ENCODE assay signal across 21 cellular contexts in the genomic region with DNA sequence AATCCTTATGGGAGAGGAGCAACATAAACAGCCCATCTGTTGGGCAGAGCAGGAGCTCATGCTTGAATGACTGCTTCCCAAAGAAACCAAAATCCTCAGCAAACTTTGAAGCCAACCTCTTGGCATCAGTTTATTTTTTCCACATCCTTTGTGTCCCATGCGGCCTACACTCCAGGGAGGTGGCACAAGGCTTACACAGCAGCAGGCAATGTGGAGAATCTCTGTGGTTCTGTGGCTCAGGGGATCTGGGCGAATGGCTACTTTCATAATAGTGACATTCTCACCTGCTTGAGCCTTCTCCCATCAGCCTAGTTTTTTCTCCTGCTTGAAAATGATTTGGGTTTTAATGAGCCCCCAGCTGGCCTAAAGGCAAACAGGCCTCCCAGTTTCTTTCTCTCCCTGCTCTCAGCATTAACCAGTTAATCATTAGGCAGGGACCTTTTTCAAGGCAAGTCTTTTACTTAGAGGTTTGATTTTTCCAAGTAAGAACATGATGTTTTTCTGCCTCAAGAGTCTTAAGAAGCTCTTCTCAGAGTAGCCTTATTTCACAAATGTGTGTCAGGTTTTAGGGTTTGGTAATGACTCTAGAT.
DNase-seq lines count a peak whose midpoint lies in the region; ATAC-seq and TF ChIP-seq lines count a peak whose summit lies in the region.
"Had no signal": no experiment of that assay in that cellular context is flagged by ENCODE, and none has a peak within 500 bp of the region (broad histone marks: within the 10 kb centered on the region; RNA-seq: fewer than 3 reads in every experiment).

No MANE protein-coding gene starts in this region.

- H3K9me3 Mint-ChIP-seq in naive thymus-derived CD8-positive, alpha-beta T cell, result peaks cover 0 to 14% (median 7%) of the 10 kb centered on the region in 9 donors
- H3K9me3 Mint-ChIP-seq: H9 had no signal

- TF ChIP-seq CTCF in esophagus muscularis mucosa (IDR thresholded peaks at IDR 0.05) (no peak), thyroid gland (IDR thresholded peaks at IDR 0.05) (no peak)

- H3K27me3 Mint-ChIP-seq in naive thymus-derived CD8-positive, alpha-beta T cell, result peaks cover 5 to 28% (median 13%) of the 10 kb centered on the region in 5 donors

- H3K36me3 ChIP-seq in esophagus muscularis mucosa (no peaks in the 10 kb centered on the region), thyroid gland (no peaks in the 10 kb centered on the region)
- H3K36me3 ChIP-seq: BLaER1, SJSA1 had no signal

- peaks cover 0 to 10% (median 3%) of the 10 kb centered on the region in 3 donors for H3K36me3 Mint-ChIP-seq in naive thymus-derived CD8-positive, alpha-beta T cell

- no peaks in the 10 kb centered on the region for H3K4me1 Mint-ChIP-seq in naive thymus-derived CD8-positive, alpha-beta T cell

- no peak for TF ChIP-seq POLR2A in esophagus muscularis mucosa (IDR thresholded peaks at IDR 0.05; ENCODE audit: low read depth)
- TF ChIP-seq POLR2A in thyroid gland (IDR thresholded peaks at IDR 0.05), result no peak

- POLR2A ChIA-PET in naive thymus-derived CD8-positive, alpha-beta T cell (lab: Charles Lee), result no interaction called here

- H3K27ac ChIP-seq in esophagus muscularis mucosa (replicated peaks in 1 of 4), result no peak overlapping the region
- H3K27ac ChIP-seq in thyroid gland, result peak overlapping the region in 2 of 3 donors; percentile 30 to 32
- H3K27ac ChIP-seq: 22Rv1, BLaER1, SJSA1 had no signal

- H3K4me3 Mint-ChIP-seq in naive thymus-derived CD8-positive, alpha-beta T cell, result no peak overlapping the region
- H3K4me3 Mint-ChIP-seq: CD4-positive, alpha-beta T cell; H9; HFFc6 had no signal

- H3K27ac Mint-ChIP-seq in naive thymus-derived CD8-positive, alpha-beta T cell, result no peak overlapping the region
- H3K27ac Mint-ChIP-seq: CD4-positive, alpha-beta T cell; H9; HFFc6 had no signal

- ATAC-seq in naive thymus-derived CD8-positive, alpha-beta T cell, result no peak
- ATAC-seq: Right ventricle myocardium inferior had no signal

- H3K9me3 ChIP-seq in esophagus muscularis mucosa, result no peaks in the 10 kb centered on the region
- no peaks in the 10 kb centered on the region for H3K9me3 ChIP-seq in thyroid gland
- H3K9me3 ChIP-seq: SJSA1 had no signal

- H3K4me1 ChIP-seq in esophagus muscularis mucosa (no peaks in the 10 kb centered on the region), thyroid gland (peaks cover 11% of the 10 kb centered on the region in 2 donors)
- H3K4me1 ChIP-seq: BLaER1 had no signal

- no peak for TF ChIP-seq EP300 in esophagus muscularis mucosa (IDR thresholded peaks at IDR 0.05)

- 68% methylated on average over 2 of the region's 2 CpGs for WGBS in esophagus muscularis mucosa
- 43 to 56% methylated on average over 2 of the region's 2 CpGs for WGBS in thyroid gland, 2 donors

- intact Hi-C loops in esophagus muscularis mucosa (cut with DNase I), result no loop called here
- intact Hi-C loops in thyroid gland (cut with DNase I), result no loop called here

- H3K4me3 ChIP-seq in esophagus muscularis mucosa, result no peak overlapping the region
- no peak overlapping the region for H3K4me3 ChIP-seq in thyroid gland (replicated peaks in 1 of 3)
- H3K4me3 ChIP-seq: BLaER1, SJSA1 had no signal

- DNase-seq in DMS 273 (lab: John Stamatoyannopoulos, UW; ENCODE audit: unreplicated experiment), result peak; percentile 64
- DNase-seq in DMS 273 treated with DMSO at 0.1 percent for 48 hours (lab: John Stamatoyannopoulos, UW), result no peak
- peak; percentile 55 for DNase-seq in esophagus muscularis mucosa (ENCODE audit: extremely low spot score)
- peak; percentile 90 for DNase-seq in myocyte (ENCODE audit: low read depth)
- DNase-seq in thyroid gland, result peak; percentile 22 to 32
- no peak for DNase-seq in DMS53 (lab: John Stamatoyannopoulos, UW)
- no peak for DNase-seq in activated CD4-positive, CD25-positive, alpha-beta regulatory T cell treated with anti-CD3 and anti-CD28 coated beads, Interleukin-2, amount 50 U/mL, for 72 hours
- DNase-seq in naive thymus-derived CD8-positive, alpha-beta T cell, result no peak
- DNase-seq: ACHN; CD4-positive, alpha-beta T cell; COR-L47; H9; HFFc6; Kasumi-1; NCI-H187; NCI-H774; OCI-M1 had no signal

- no peaks in the 10 kb centered on the region for H3K27me3 ChIP-seq in esophagus muscularis mucosa
- H3K27me3 ChIP-seq in thyroid gland, result no peaks in the 10 kb centered on the region
- H3K27me3 ChIP-seq: BLaER1, SJSA1 had no signal

Comparison
In these comparisons a context has a peak if more than half of its experiments do, and no peak if none do; other contexts are left out.
1. DNase-seq: peak in DMS 273 (single experiment), esophagus muscularis mucosa (single experiment), myocyte (single experiment) and thyroid gland (2 of 2); none in DMS 273 treated with DMSO at 0.1 percent for 48 hours (single experiment), DMS53 (single experiment), activated CD4-positive, CD25-positive, alpha-beta regulatory T cell treated with anti-CD3 and anti-CD28 coated beads, Interleukin-2, amount 50 U/mL, for 72 hours (single experiment) and naive thymus-derived CD8-positive, alpha-beta T cell (0 of 10).
2. H3K27ac ChIP-seq: peak in thyroid gland (2 of 3); none in esophagus muscularis mucosa (0 of 4).